Comparison of ENCODE assay signal across 8 cellular contexts in the genomic region with DNA sequence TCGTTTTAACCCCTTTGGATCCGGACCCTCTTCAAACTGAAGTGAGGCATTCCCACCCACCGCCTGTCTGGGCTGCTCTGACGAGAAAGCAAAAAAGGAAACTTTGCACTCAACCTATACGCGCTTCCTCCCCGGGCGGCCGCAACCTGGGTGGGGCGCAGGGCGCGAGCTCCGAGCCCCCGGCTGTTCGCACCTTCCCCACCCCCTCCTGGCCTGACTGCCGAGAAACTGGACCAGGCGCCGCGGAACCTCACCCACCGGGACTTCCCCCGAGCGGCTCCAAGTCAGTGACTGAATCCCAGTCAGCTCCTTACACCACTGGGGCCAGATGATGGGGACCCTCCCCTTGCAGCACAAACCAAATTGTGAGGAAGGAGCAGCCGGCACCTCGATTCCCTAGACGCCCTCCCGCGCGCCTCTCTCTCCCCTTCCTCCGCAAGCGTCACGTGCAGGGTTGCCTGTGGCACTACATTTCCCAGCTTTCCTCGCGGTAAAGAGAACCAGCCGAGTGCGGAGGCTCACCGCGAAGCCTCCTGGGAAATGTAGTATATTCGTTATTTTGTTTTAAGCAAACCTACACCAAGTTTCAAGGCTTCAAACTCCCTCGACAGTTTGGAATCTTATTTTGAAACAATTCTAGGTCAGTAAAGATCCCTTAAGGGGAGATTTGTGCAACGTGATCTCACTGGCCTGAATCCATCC. TPM values are rescaled to one million over a fixed set of nuclear protein-coding genes. Genes with fewer than 3 reads are reported as not detected.
A peak's percentile ranks its signal among the peaks of the same experiment; 100 is the strongest.
DNase-seq lines count a peak whose midpoint lies in the region; ATAC-seq and TF ChIP-seq lines count a peak whose summit lies in the region.

Gene RAB29 (minus strand): TSS at position 468 of the 702 bp plus-strand sequence. CDS start 526 bp downstream, outside the sequence.

- H3K27ac ChIP-seq in right cardiac atrium (ENCODE audit: low read length) (peak within 1 kb of the TSS; percentile 34), uterus (peak within 1 kb of the TSS; percentile 29 to 56)

- WGBS in right cardiac atrium = under 1% methylated on average over 40 of the region's 40 CpGs

- in situ Hi-C loops in GM13977 (cut with MboI; ENCODE audit: low pct_unique_long_range_greater_than_20kb, low sequenced_read_pairs, unreplicated experiment) = loop anchor here (25.0 kb wide), 1 partner anchor 337 kb away; the partner anchor contains the start of gene AVPR1B

- H3K4me1 ChIP-seq in right cardiac atrium (ENCODE audit: control insufficient read depth, insufficient read depth, low read length) (peaks cover 3% of the 10 kb centered on the region), uterus (no peaks in the 10 kb centered on the region)

- H3K27me3 ChIP-seq in right cardiac atrium (ENCODE audit: control insufficient read depth, insufficient read depth) = no peaks in the 10 kb centered on the region
- no peaks in the 10 kb centered on the region for H3K27me3 ChIP-seq in uterus

- no peaks in the 10 kb centered on the region for H3K9me3 ChIP-seq in right cardiac atrium (ENCODE audit: control insufficient read depth, low read length)
- no peaks in the 10 kb centered on the region for H3K9me3 ChIP-seq in uterus

- H3K4me3 ChIP-seq in right cardiac atrium (ENCODE audit: low read length) (peak within 1 kb of the TSS; percentile 78), uterus (peak within 1 kb of the TSS; percentile 58 to 82)

- peak; percentile 74 for ATAC-seq in HG02870 (IDR thresholded peaks at IDR 0.05; ENCODE audit: unreplicated experiment)
- peak; percentile 96 to 97 for ATAC-seq in right cardiac atrium

- peak; percentile 80 for DNase-seq in GM13977 (ENCODE audit: low spot score)
- peak; percentile 58 for DNase-seq in NCI-H146 treated with DMSO at 0.1 percent for 48 hours (lab: John Stamatoyannopoulos, UW; ENCODE audit: unreplicated experiment)
- peak in 55 of 56 donors; percentile 21 to 91 (median 74) for DNase-seq in amygdala (lab: John Stamatoyannopoulos, UW)
- peak; percentile 83 to 92 (median 91) for DNase-seq in right cardiac atrium
- DNase-seq in putamen (ENCODE audit: low spot score) = peak; percentile 86
- peak; percentile 80 to 83 for DNase-seq in uterus

- H3K36me3 ChIP-seq in uterus = no peaks in the 10 kb centered on the region

- TF ChIP-seq CTCF in GM13977 (IDR thresholded peaks at IDR 0.05; ENCODE audit: extremely low read depth, insufficient read depth, missing control alignments) (no peak), uterus (IDR thresholded peaks at IDR 0.05) (no peak)

- TF ChIP-seq POLR2A in uterus (IDR thresholded peaks at IDR 0.05) = peak; percentile 38 to 47

- intact Hi-C loops in T-helper 2 cell treated with Interferon-gamma antibody and Interleukin-4, amounts not matched to agents 100 ng/mL and 5 ng/mL, for 36 hours (cut with micrococcal nuclease) = loop anchor here (1.0 to 10.0 kb wide), 6 partner anchors 25 to 564 kb away; partner anchors contain the start of genes DSTYK, NUCKS1, PM20D1 and SLC41A1
- intact Hi-C loops in right cardiac atrium (cut with DNase I) = no loop called here
- intact Hi-C loops in uterus (cut with DNase I; ENCODE audit: low total_unique reads) = no loop called here

RNA-seq across cellular contexts. Expression of gene RAB29, which starts in this region (rescaled TPM):
- 42.1 and 44.9 TPM in 2 replicates for total RNA-seq in T-helper 2 cell treated with Interferon-gamma antibody and Interleukin-4, amounts not matched to agents 100 ng/mL and 5 ng/mL, for 36 hours
- 10 to 100 TPM; 19.3 to 24.8 (median 21.4) TPM for total RNA-seq in right cardiac atrium
- 10.6 TPM for polyA plus RNA-seq in right cardiac atrium
- 10 to 100 TPM in 3 of 4 donors, 1 to 10 TPM in 1; 6.8 to 27.9 (median 12.1) TPM for total RNA-seq in uterus

Comparison
In these comparisons a context has a peak if more than half of its experiments do, and no peak if none do; other contexts are left out.
1. Peak in every context shown above with its lines: DNase-seq, ATAC-seq, H3K4me3 ChIP-seq and H3K27ac ChIP-seq.